ENCODE assay signal across 1 cellular context in the genomic region with DNA sequence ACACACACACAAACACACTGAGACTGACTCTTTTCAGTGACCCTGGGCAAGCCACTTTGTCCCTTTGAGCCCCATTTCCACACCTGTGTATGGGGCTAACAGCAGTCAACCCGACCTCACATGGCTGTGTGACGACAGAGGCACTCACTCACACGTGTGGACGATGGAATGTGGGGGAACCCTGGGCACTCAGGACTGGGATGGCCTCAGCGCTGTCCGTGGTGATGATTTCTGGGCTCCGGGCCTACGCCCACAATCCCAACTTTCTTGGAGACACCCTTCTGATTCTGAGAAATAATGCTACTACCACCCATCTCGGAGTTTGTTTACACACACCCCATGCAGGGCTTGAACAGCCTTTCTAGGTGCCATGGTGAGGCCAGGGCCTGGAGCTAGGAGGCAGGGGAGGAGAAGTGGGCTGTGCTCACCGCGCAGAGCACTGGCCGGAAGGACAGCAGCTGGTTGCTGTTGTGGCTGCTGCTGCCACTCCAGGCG.
A peak's percentile ranks its signal among the peaks of the same experiment; 100 is the strongest.
TF ChIP-seq lines count a peak whose summit lies in the region.

No MANE protein-coding gene starts in this region.

TF ChIP-seq in Ishikawa, 13 proteins besides CTCF, POLR2A, EP300 and RAD21 (continued from another document):
- TF ChIP-seq, protein P1, sequence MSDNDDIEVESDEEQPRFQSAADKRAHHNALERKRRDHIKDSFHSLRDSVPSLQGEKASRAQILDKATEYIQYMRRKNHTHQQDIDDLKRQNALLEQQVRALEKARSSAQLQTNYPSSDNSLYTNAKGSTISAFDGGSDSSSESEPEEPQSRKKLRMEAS (IDR thresholded peaks at IDR 0.05): peak; percentile 30; the same call in 1 of the 2 replicates
